8 cellular contexts compared by ENCODE assay signal in genomic region chr9:97598461-97599288, GRCh38. TPM values are rescaled to one million over a fixed set of nuclear protein-coding genes. Genes with fewer than 3 reads are reported as not detected.
DNase-seq lines count a peak whose midpoint lies in the region; ATAC-seq and TF ChIP-seq lines count a peak whose summit lies in the region.

No MANE protein-coding gene starts in this region.

- H2AFZ ChIP-seq in osteoblast (ENCODE audit: low read length) = no peak overlapping the region

- no peaks in the 10 kb centered on the region for H3K4me1 ChIP-seq in HAP-1
- no peaks in the 10 kb centered on the region for H3K4me1 ChIP-seq in foreskin keratinocyte
- no peaks in the 10 kb centered on the region for H3K4me1 ChIP-seq in osteoblast (ENCODE audit: insufficient read depth, low read length)
- H3K4me1 ChIP-seq in tibial artery = peaks cover 0 to 57% (median 38%) of the 10 kb centered on the region in 4 donors

- intact Hi-C loops in tibial artery (cut with DNase I; ENCODE audit: low total_unique reads) = loop anchor here (5.0 kb wide), 3 partner anchors 96 to 186 kb away; partner anchors contain the start of genes TDRD7 and TMOD1

- H3K9me3 ChIP-seq in HAP-1 (no peaks in the 10 kb centered on the region), MG63 (no peaks in the 10 kb centered on the region), osteoblast (ENCODE audit: low read depth, low read length) (no peaks in the 10 kb centered on the region), tibial artery (no peaks in the 10 kb centered on the region)

- DNase-seq in GM04504 (ENCODE audit: low read depth) = peak; percentile 55
- DNase-seq in HAP-1 (ENCODE audit: low spot score in 2 of 2) = peak; percentile 77 to 83
- DNase-seq in MG63 = peak; percentile 58
- peak; percentile 38 to 75 for DNase-seq in SHP77 (lab: John Stamatoyannopoulos, UW)
- peak; percentile 31 for DNase-seq in activated T-helper 9 cell treated with anti-CD3 and anti-CD28 coated beads, Interleukin-2, amount 50 U/mL, for 16 hours (ENCODE audit: low read depth)
- peak; percentile 20 to 52 for DNase-seq in foreskin keratinocyte
- DNase-seq in osteoblast (ENCODE audit: insufficient read length, low spot score, missing footprints) = peak; percentile 88
- peak; percentile 82 to 86 for DNase-seq in tibial artery

- in situ Hi-C loops in HAP-1 (cut with MboI; ENCODE audit: low sequenced_read_pairs) = no loop called here

- no peaks in the 10 kb centered on the region for H4K20me1 ChIP-seq in osteoblast (ENCODE audit: insufficient read depth, low read length)

- no peak overlapping the region for H3K27ac ChIP-seq in foreskin keratinocyte
- H3K27ac ChIP-seq in osteoblast (ENCODE audit: low read depth, low read length) = no peak overlapping the region
- peak overlapping the region; percentile 78 to 82 for H3K27ac ChIP-seq in tibial artery

- ATAC-seq in foreskin keratinocyte = peak; percentile 78

- no peaks in the 10 kb centered on the region for H3K79me2 ChIP-seq in osteoblast (ENCODE audit: insufficient read depth, low read length)

- TF ChIP-seq CTCF in foreskin keratinocyte (conservative IDR thresholded peaks at IDR 0.05) (peak; percentile 83), osteoblast (IDR thresholded peaks at IDR 0.05; ENCODE audit: extremely low read depth, low read depth, low read length) (peak; percentile 89), tibial artery (IDR thresholded peaks at IDR 0.05) (peak; percentile 68 to 85)

- H3K4me2 ChIP-seq in osteoblast (ENCODE audit: insufficient read depth, low read length) = peak overlapping the region; percentile 18

- H3K4me3 ChIP-seq in HAP-1 (no peak overlapping the region), MG63 (no peak overlapping the region), osteoblast (ENCODE audit: insufficient read depth, low read length) (no peak overlapping the region), tibial artery (no peak overlapping the region)

- peaks cover 25% of the 10 kb centered on the region for H3K36me3 ChIP-seq in HAP-1 (replicated peaks)
- peaks cover 6% of the 10 kb centered on the region for H3K36me3 ChIP-seq in MG63
- H3K36me3 ChIP-seq in osteoblast (ENCODE audit: insufficient read depth, low read length) = peaks cover 32% of the 10 kb centered on the region
- peaks cover 37 to 62% (median 51%) of the 10 kb centered on the region in 3 donors for H3K36me3 ChIP-seq in tibial artery

- H3K27me3 ChIP-seq in HAP-1 (ENCODE audit: low read depth) = no peaks in the 10 kb centered on the region
- H3K27me3 ChIP-seq in MG63 = no peaks in the 10 kb centered on the region
- H3K27me3 ChIP-seq in foreskin keratinocyte = peaks cover 7% of the 10 kb centered on the region
- H3K27me3 ChIP-seq in osteoblast (ENCODE audit: insufficient read depth, low read length) = peaks cover 9% of the 10 kb centered on the region
- no peaks in the 10 kb centered on the region for H3K27me3 ChIP-seq in tibial artery

RNA-seq across cellular contexts. Expression of gene TSTD2, which starts 34.5 kb away (rescaled TPM):
- total RNA-seq in MG63 (2014; rRNA removed; shearing (Covaris generic); ENCODE audit: low replicate concordance) = 12.0 and 21.6 TPM in 2 replicates
- total RNA-seq in foreskin keratinocyte = 11.1 and 11.7 TPM in 2 replicates
- 5.7 and 5.8 TPM in 2 replicates for polyA plus RNA-seq in foreskin keratinocyte
- 16.3 and 19.4 TPM in 2 replicates for total RNA-seq in osteoblast

RNA-seq across cellular contexts. Expression of gene NCBP1, which starts 34.9 kb away (rescaled TPM):
- total RNA-seq in MG63 (2014; rRNA removed; shearing (Covaris generic); ENCODE audit: low replicate concordance) = 35.7 and 263 TPM in 2 replicates
- total RNA-seq in foreskin keratinocyte (38.5 and 40.9 TPM in 2 replicates), osteoblast (28.0 and 37.3 TPM in 2 replicates)
- 18.3 and 20.2 TPM in 2 replicates for polyA plus RNA-seq in foreskin keratinocyte

Comparison
In these comparisons a context has a peak if more than half of its experiments do, and no peak if none do; other contexts are left out.
1. DNase-seq: peak in every context shown above with its lines; median percentile 88 in osteoblast; 84 in tibial artery; 80 in HAP-1; 58 in MG63; 56 in SHP77; 55 in GM04504; 36 in foreskin keratinocyte; 31 in activated T-helper 9 cell treated with anti-CD3 and anti-CD28 coated beads, Interleukin-2, amount 50 U/mL, for 16 hours.
2. H3K27ac ChIP-seq: peak in tibial artery (2 of 2); none in foreskin keratinocyte (single experiment) and osteoblast (single experiment).
3. Peak in every context shown above with its lines, with median percentiles within 50 percentile points of each other: CTCF ChIP-seq.